21 cellular contexts compared by ENCODE assay signal in the genomic region with DNA sequence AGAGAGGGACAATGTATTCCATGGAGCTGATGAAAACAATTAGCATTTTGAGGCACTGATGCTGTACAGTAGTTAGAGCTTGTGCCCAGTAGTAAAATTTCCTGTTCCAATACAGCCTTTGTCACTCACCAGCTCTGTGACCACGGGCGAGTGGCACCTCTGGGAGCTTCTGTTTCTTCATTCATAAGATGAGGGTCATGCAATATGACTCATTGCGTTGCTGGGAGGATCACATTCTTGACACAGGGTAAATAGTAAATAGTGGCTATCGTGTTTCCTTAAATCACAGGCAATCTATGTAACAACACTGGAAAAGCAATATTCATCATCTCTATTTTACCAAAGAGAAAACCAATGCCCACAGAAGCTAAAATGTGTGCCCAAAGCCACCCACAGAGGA. TPM values are rescaled to one million over a fixed set of nuclear protein-coding genes. Genes with fewer than 3 reads are reported as not detected.
DNase-seq lines count a peak whose midpoint lies in the region; ATAC-seq, FAIRE-seq and TF ChIP-seq lines count a peak whose summit lies in the region.
"Had no signal": no experiment of that assay in that cellular context is flagged by ENCODE, and none has a peak within 500 bp of the region (broad histone marks: within the 10 kb centered on the region; RNA-seq: fewer than 3 reads in every experiment).

No MANE protein-coding gene starts in this region.

- H3K27me3 Mint-ChIP-seq in activated T-cell treated with anti-CD3 and anti-CD28 coated beads, Interleukin-2, amount 50 U/mL, for 72 hours (ENCODE audit: low read depth): peaks cover 52% of the 10 kb centered on the region

- H3K4me1 ChIP-seq in A549 (peaks cover 7% of the 10 kb centered on the region; the same call in 2 of the 3 replicates), HEK293 (ENCODE audit: control insufficient read depth, insufficient read depth, low read length) (peaks cover 9% of the 10 kb centered on the region; the same call in 1 of the 2 replicates)
- H3K4me1 ChIP-seq: foreskin keratinocyte had no signal

- ATAC-seq in A549 (peak; percentile 70 to 71; a peak in 4 of 6 replicates), left cardiac atrium (peak in 1 of 2 donors; percentile 56), HG03139 (IDR thresholded peaks at IDR 0.05; ENCODE audit: unreplicated experiment) (no peak)
- no peak for ATAC-seq in activated T-cell treated with anti-CD3 and anti-CD28 coated beads, Interleukin-2, amount 50 U/mL, for 72 hours (replicated peaks in 1 of 2)
- ATAC-seq: foreskin keratinocyte had no signal

- POLR2A ChIA-PET in A549 (lab: Yijun Ruan, JAX): no interaction called here
- POLR2A ChIA-PET in HEK293 (lab: Yijun Ruan, JAX): no interaction called here

- DNase-seq in A549 (ENCODE audit: low read depth in 1 of 2, low spot score in 1 of 2) (peak; percentile 15 to 69), RPMI7951 (ENCODE audit: low read depth) (peak; percentile 69), left cardiac atrium (peak; percentile 28), KG1 (lab: John Stamatoyannopoulos, UW) (no peak)
- no peak for DNase-seq in activated CD4-positive, alpha-beta T cell treated with anti-CD3 and anti-CD28 coated beads for 1 hour
- DNase-seq in activated T-cell treated with anti-CD3 and anti-CD28 coated beads, Interleukin-2, amount 50 U/mL, for 72 hours: no peak
- DNase-seq: activated CD4-positive, alpha-beta memory T cell treated with anti-CD3 and anti-CD28 coated beads, Interleukin-2, amount 10 ng/mL, durations not matched to agents 7 days and 5 days; activated effector memory CD4-positive, alpha-beta T cell treated with Interleukin-2 at 50 U/mL for 16 hours; DMS79; foreskin keratinocyte; NCI-H446; stimulated activated CD4-positive, alpha-beta T cell treated with anti-CD3 and anti-CD28 coated beads, Interleukin-1b, Interleukin-23, amount 100 ng/mL, for 48 hours; stimulated activated CD8-positive, alpha-beta memory T cell treated with anti-CD3 and anti-CD28 coated beads, Interleukin-4, amount 100 ng/mL, for 48 hours; tibial artery had no signal

- 4% methylated on average over 4 of the region's 4 CpGs for WGBS in A549 (ENCODE audit: missing lambda C conversion rate)

- no peak overlapping the region for H3K4me3 Mint-ChIP-seq in activated T-cell treated with anti-CD3 and anti-CD28 coated beads, Interleukin-2, amount 50 U/mL, for 72 hours
- H3K4me3 Mint-ChIP-seq: activated CD4-positive, alpha-beta memory T cell treated with anti-CD3 and anti-CD28 coated beads, Interleukin-2, amount 10 ng/mL, durations not matched to agents 7 days and 5 days; dendritic cell treated with granulocyte-macrophage colony-stimulating factor and Interleukin-4, amounts not matched to agents 40 ng/mL and 50 ng/mL, for 4 days had no signal

- H3K9me3 ChIP-seq in A549 (no peaks in the 10 kb centered on the region), HEK293 (ENCODE audit: control insufficient read depth, insufficient read depth, low read depth, low read length) (no peaks in the 10 kb centered on the region)
- H3K9me3 ChIP-seq: tibial artery had no signal

- no peaks in the 10 kb centered on the region for H3K36me3 Mint-ChIP-seq in activated T-cell treated with anti-CD3 and anti-CD28 coated beads, Interleukin-2, amount 50 U/mL, for 72 hours (ENCODE audit: insufficient read depth in 2 of 2)

- TF ChIP-seq CTCF in A549 (IDR thresholded peaks at IDR 0.05): no peak
- no peak for TF ChIP-seq CTCF in HEK293 (tag by site-specific recombination; IDR thresholded peaks at IDR 0.05)

- TF ChIP-seq RAD21 in A549 (conservative IDR thresholded peaks at IDR 0.05 in 1 of 2, IDR thresholded peaks at IDR 0.05 in 1 of 2): no peak

- H3K4me3 ChIP-seq in A549: no peak overlapping the region
- no peak overlapping the region for H3K4me3 ChIP-seq in HEK293 (ENCODE audit: low read depth, low read length)
- H3K4me3 ChIP-seq: SK-N-MC, tibial artery had no signal

- H3K36me3 ChIP-seq in HEK293 (ENCODE audit: control insufficient read depth in 2 of 2, insufficient read depth in 1 of 2, low read length in 2 of 2): no peaks in the 10 kb centered on the region
- H3K36me3 ChIP-seq: tibial artery had no signal

- CTCF ChIA-PET in A549 (lab: Yijun Ruan, JAX) (no interaction called here), HEK293 (lab: Yijun Ruan, JAX) (interaction anchor here (0.5 to 1.3 kb wide), 3 partner anchors 53 to 170 kb away, joined by 3 to 5 read pairs (median 3); no protein-coding TSS in a partner anchor)

- TF ChIP-seq POLR2A in A549 (IDR thresholded peaks at IDR 0.05; ENCODE audit: low read length): no peak

- intact Hi-C loops in left cardiac atrium (cut with DNase I): no loop called here

- no peak for TF ChIP-seq EP300 in A549 (IDR thresholded peaks at IDR 0.05)

- no peak overlapping the region for H3K27ac Mint-ChIP-seq in activated T-cell treated with anti-CD3 and anti-CD28 coated beads, Interleukin-2, amount 50 U/mL, for 72 hours
- H3K27ac Mint-ChIP-seq: activated CD4-positive, alpha-beta memory T cell treated with anti-CD3 and anti-CD28 coated beads, Interleukin-2, amount 10 ng/mL, durations not matched to agents 7 days and 5 days; dendritic cell treated with granulocyte-macrophage colony-stimulating factor and Interleukin-4, amounts not matched to agents 40 ng/mL and 50 ng/mL, for 4 days had no signal

- FAIRE-seq in A549 (lab: Jason Lieb, UNC): no peak
- FAIRE-seq: islet of Langerhans had no signal

- H3K4me1 Mint-ChIP-seq in activated T-cell treated with anti-CD3 and anti-CD28 coated beads, Interleukin-2, amount 50 U/mL, for 72 hours (ENCODE audit: low read depth): peaks cover 5% of the 10 kb centered on the region
- H3K4me1 Mint-ChIP-seq: activated CD4-positive, alpha-beta memory T cell treated with anti-CD3 and anti-CD28 coated beads, Interleukin-2, amount 10 ng/mL, durations not matched to agents 7 days and 5 days had no signal

- peak overlapping the region; percentile 33 for H3K4me2 ChIP-seq in A549

- no peak overlapping the region for H3K27ac ChIP-seq in A549
- no peak overlapping the region for H3K27ac ChIP-seq in HEK293 (ENCODE audit: extremely low read depth, low read depth, low read length)
- H3K27ac ChIP-seq: foreskin keratinocyte, SK-N-MC had no signal

- no peaks in the 10 kb centered on the region for H3K9me3 Mint-ChIP-seq in activated T-cell treated with anti-CD3 and anti-CD28 coated beads, Interleukin-2, amount 50 U/mL, for 72 hours
- H3K9me3 Mint-ChIP-seq: activated CD4-positive, alpha-beta memory T cell treated with anti-CD3 and anti-CD28 coated beads, Interleukin-2, amount 10 ng/mL, durations not matched to agents 7 days and 5 days; dendritic cell treated with granulocyte-macrophage colony-stimulating factor and Interleukin-4, amounts not matched to agents 40 ng/mL and 50 ng/mL, for 4 days had no signal

TF ChIP-seq in A549, 52 proteins besides CTCF, POLR2A, EP300 and RAD21 (continues in another document):
- no peak for TF ChIP-seq ESRRA (IDR thresholded peaks at IDR 0.05; ENCODE audit: borderline replicate concordance, low read length)
- no peak for TF ChIP-seq FOSL2 (IDR thresholded peaks at IDR 0.05)
- TF ChIP-seq FOSL2 (CRISPR knock-in tag; IDR thresholded peaks at IDR 0.05): peak; percentile 73
- TF ChIP-seq NPAS2 (CRISPR knock-in tag; IDR thresholded peaks at IDR 0.05; ENCODE audit: borderline replicate concordance): no peak
- no peak for TF ChIP-seq HDAC2 (IDR thresholded peaks at IDR 0.05)
- TF ChIP-seq BCL3 (IDR thresholded peaks at IDR 0.05): no peak
- no peak for TF ChIP-seq EHF (CRISPR knock-in tag; IDR thresholded peaks at IDR 0.05)

TF ChIP-seq in HEK293, 187 proteins besides CTCF, POLR2A, EP300 and RAD21 (continues in another document):
- no peak for TF ChIP-seq TRIM28 (IDR thresholded peaks at IDR 0.05; ENCODE audit: borderline replicate concordance, low read length)
- peak; percentile 59; the same call in 1 of the 2 replicates for TF ChIP-seq ZNF10 (tag by site-specific recombination; IDR thresholded peaks at IDR 0.05)
- no peak for TF ChIP-seq ZFHX2 (tag by site-specific recombination; conservative IDR thresholded peaks at IDR 0.05)
- peak; percentile 33; the same call in 1 of the 2 replicates for TF ChIP-seq GLIS1 (tag by site-specific recombination; IDR thresholded peaks at IDR 0.05)
- no peak for TF ChIP-seq ZNF776 (tag by site-specific recombination; IDR thresholded peaks at IDR 0.05; ENCODE audit: borderline replicate concordance)
- no peak for TF ChIP-seq ZNF626 (tag by site-specific recombination; IDR thresholded peaks at IDR 0.05)
- no peak for TF ChIP-seq KLF7 (tag by site-specific recombination; IDR thresholded peaks at IDR 0.05; ENCODE audit: borderline replicate concordance)
- peak; percentile 41; the same call in 1 of the 2 replicates for TF ChIP-seq WT1 (tag by site-specific recombination; IDR thresholded peaks at IDR 0.05)
- no peak for TF ChIP-seq ZNF132 (tag by site-specific recombination; IDR thresholded peaks at IDR 0.05; ENCODE audit: borderline replicate concordance)
- 0 out of 2 replicates have a peak, but pooled peaks have one; percentile 47 for TF ChIP-seq ZEB2 (tag by site-specific recombination; IDR thresholded peaks at IDR 0.05)
- TF ChIP-seq SP7 (tag by site-specific recombination; IDR thresholded peaks at IDR 0.05): peak; percentile 78
- 0 out of 2 replicates have a peak, but pooled peaks have one; percentile 14 for TF ChIP-seq KLF1 (tag by site-specific recombination; IDR thresholded peaks at IDR 0.05)
- TF ChIP-seq OSR2 (tag by site-specific recombination; IDR thresholded peaks at IDR 0.05): peak; percentile 78
- peak; percentile 12; the same call in 1 of the 2 replicates for TF ChIP-seq ZNF629 (tag by site-specific recombination; IDR thresholded peaks at IDR 0.05)
- TF ChIP-seq ZNF664 (tag by site-specific recombination; IDR thresholded peaks at IDR 0.05): no peak
- no peak for TF ChIP-seq ZNF792 (tag by site-specific recombination; IDR thresholded peaks at IDR 0.05)

RNA-seq across cellular contexts. Expression of gene LRRC52, which starts 4.5 kb away (rescaled TPM):
- not detected in 2 replicates for polyA plus RNA-seq in A549 (2011; rRNA removed)
- polyA plus RNA-seq in A549 (2012; cell fraction: cytosol; rRNA removed): not detected in 2 replicates
- not detected in 2 replicates for polyA plus RNA-seq in A549 (2012; cell fraction: nucleus; rRNA removed)
- not detected in 3 replicates for polyA plus RNA-seq in A549 (2017; fragmentation: RNase III; extraction: RNeasy Plus Mini Kit Qiagen cat#74134 plus additional on column Dnase treatment)
- not detected in 2 replicates for polyA minus RNA-seq in A549 (2011; rRNA and poly(A)+ RNA removed)
- not detected in 2 replicates for total RNA-seq in RPMI7951 (2014; rRNA removed; shearing (Covaris generic))
- under 1 TPM in 1 of 2 donors, not detected in 1; 0.60 TPM for total RNA-seq in left cardiac atrium
- total RNA-seq in activated T-cell treated with anti-CD3 and anti-CD28 coated beads, Interleukin-2, amount 50 U/mL, for 72 hours: not detected
- total RNA-seq: activated CD4-positive, alpha-beta memory T cell treated with anti-CD3 and anti-CD28 coated beads, Interleukin-2, amount 10 ng/mL, durations not matched to agents 7 days and 5 days; foreskin keratinocyte; mononuclear cell; pulmonary artery endothelial cell had no signal
- polyA plus RNA-seq: foreskin keratinocyte had no signal

Comparison
In these comparisons a context has a peak if more than half of its experiments do, and no peak if none do; other contexts are left out.
1. ATAC-seq: peak in A549 (2 of 2); none in HG03139 (single experiment) and activated T-cell treated with anti-CD3 and anti-CD28 coated beads, Interleukin-2, amount 50 U/mL, for 72 hours (0 of 2).
2. DNase-seq: peak in A549 (2 of 2), RPMI7951 (single experiment) and left cardiac atrium (single experiment); none in activated CD4-positive, alpha-beta T cell treated with anti-CD3 and anti-CD28 coated beads for 1 hour (single experiment), activated T-cell treated with anti-CD3 and anti-CD28 coated beads, Interleukin-2, amount 50 U/mL, for 72 hours (0 of 2) and KG1 (single experiment).